8 cellular contexts compared by ENCODE assay signal in the genomic region with DNA sequence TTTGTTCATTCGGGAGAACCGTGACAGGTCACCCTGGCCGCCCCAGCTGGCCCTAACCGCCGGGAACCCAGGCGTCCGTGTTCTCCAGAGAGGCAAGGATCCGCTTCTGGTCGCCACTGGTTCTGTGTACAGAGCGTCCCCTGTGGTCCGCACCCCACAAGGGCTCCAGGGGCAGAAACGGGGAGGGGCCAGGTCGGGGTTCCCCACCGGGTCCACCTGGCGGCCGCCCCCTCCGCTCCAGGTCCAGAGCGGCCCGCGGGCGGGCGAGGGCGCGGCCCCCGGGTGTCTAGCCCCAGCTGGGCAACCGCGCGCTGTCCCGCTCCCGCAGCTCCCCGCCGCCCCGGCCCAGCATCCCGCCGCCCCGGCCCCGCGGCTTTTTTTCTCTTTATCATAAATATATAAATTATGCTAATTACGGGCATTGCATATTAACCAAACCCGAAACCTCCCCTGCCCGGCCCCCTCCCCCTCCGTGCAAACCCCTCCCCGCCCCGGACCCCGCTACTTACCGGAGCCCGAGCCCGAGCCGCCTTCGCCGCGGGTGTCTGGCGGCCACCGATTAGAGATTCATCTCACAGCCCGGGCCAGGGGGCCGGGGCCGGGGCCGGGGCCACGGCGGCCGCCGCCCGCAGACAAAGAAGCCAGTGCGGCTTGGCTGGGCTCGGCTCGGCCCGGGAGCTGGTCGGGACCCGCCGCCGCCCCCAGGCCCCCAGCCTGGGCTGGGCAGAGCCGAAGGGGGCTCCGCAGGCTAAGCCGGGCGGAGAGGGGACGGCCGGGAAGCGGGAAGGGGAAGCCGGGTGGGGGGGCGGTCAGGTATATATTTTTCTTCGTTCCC. TPM values are rescaled to one million over a fixed set of nuclear protein-coding genes. Genes with fewer than 3 reads are reported as not detected.
DNase-seq lines count a peak whose midpoint lies in the region; ATAC-seq and TF ChIP-seq lines count a peak whose summit lies in the region.

No MANE protein-coding gene starts in this region.

- ATAC-seq in GM19455 (IDR thresholded peaks at IDR 0.05; ENCODE audit: unreplicated experiment) (peak; percentile 32), left lobe of liver (peak; percentile 61)

- DNase-seq in C1 segment of cervical spinal cord (lab: John Stamatoyannopoulos, UW), result peak in 11 of 14 donors; percentile 42 to 79 (median 61)
- no peak for DNase-seq in Jurkat, Clone E6-1 (ENCODE audit: low read depth, low spot score)
- peak; percentile 48 for DNase-seq in activated CD4-positive, alpha-beta T cell treated with anti-CD3 and anti-CD28 coated beads for 48 hours
- DNase-seq in choroid plexus epithelial cell (ENCODE audit: low read depth), result peak; percentile 26
- DNase-seq in left lobe of liver (ENCODE audit: low spot score), result peak; percentile 63
- peak; percentile 50 for DNase-seq in stimulated activated CD4-positive, alpha-beta T cell treated with anti-CD3 and anti-CD28 coated beads, Interleukin-4, amount 100 ng/mL, for 1 hour
- no peak for DNase-seq in HT-29 (ENCODE audit: low spot score)

- H3K4me3 ChIP-seq in Jurkat, Clone E6-1 (ENCODE audit: low read length), result peak overlapping the region; percentile 63
- peak overlapping the region; percentile 84 for H3K4me3 ChIP-seq in choroid plexus epithelial cell (ENCODE audit: low read depth, low read length)

- TF ChIP-seq CTCF in choroid plexus epithelial cell (conservative IDR thresholded peaks at IDR 0.05; ENCODE audit: low read depth, low read length), result peak; percentile 32

RNA-seq across cellular contexts. Expression of gene POU6F1, which starts 0.5 kb away (rescaled TPM):
- 8.1 TPM for polyA plus RNA-seq in Jurkat, Clone E6-1 (2012; ENCODE audit: insufficient read depth, insufficient read length)
- 7.3 TPM for total RNA-seq in left lobe of liver
- 0.05 TPM in 1 of 2 replicates, not detected in the other for total RNA-seq in HT-29 (2014; rRNA removed; shearing (Covaris generic))

RNA-seq across cellular contexts. Expression of gene DAZAP2, which starts 21.3 kb away (rescaled TPM):
- polyA plus RNA-seq in Jurkat, Clone E6-1 (2012; ENCODE audit: insufficient read depth, insufficient read length), result 171 TPM
- total RNA-seq in left lobe of liver, result 74.5 TPM
- total RNA-seq in HT-29 (2014; rRNA removed; shearing (Covaris generic)), result 174 and 187 TPM in 2 replicates

RNA-seq across cellular contexts. Expression of gene TFCP2, which starts 44.4 kb away (rescaled TPM):
- polyA plus RNA-seq in Jurkat, Clone E6-1 (2012; ENCODE audit: insufficient read depth, insufficient read length), result 15.9 TPM
- 7.7 TPM for total RNA-seq in left lobe of liver
- total RNA-seq in HT-29 (2014; rRNA removed; shearing (Covaris generic)), result 8.4 and 8.7 TPM in 2 replicates

RNA-seq across cellular contexts. Expression of gene SMAGP, which starts 52.9 kb away (rescaled TPM):
- 22.3 TPM for polyA plus RNA-seq in Jurkat, Clone E6-1 (2012; ENCODE audit: insufficient read depth, insufficient read length)
- 4.0 TPM for total RNA-seq in left lobe of liver
- total RNA-seq in HT-29 (2014; rRNA removed; shearing (Covaris generic)), result 93.2 and 125 TPM in 2 replicates

Comparison
In these comparisons a context has a peak if more than half of its experiments do, and no peak if none do; other contexts are left out.
1. DNase-seq: peak in C1 segment of cervical spinal cord (11 of 14), activated CD4-positive, alpha-beta T cell treated with anti-CD3 and anti-CD28 coated beads for 48 hours (single experiment), choroid plexus epithelial cell (single experiment), left lobe of liver (single experiment) and stimulated activated CD4-positive, alpha-beta T cell treated with anti-CD3 and anti-CD28 coated beads, Interleukin-4, amount 100 ng/mL, for 1 hour (single experiment); none in Jurkat, Clone E6-1 (single experiment) and HT-29 (single experiment).